1 cellular context compared by ENCODE assay signal in the genomic region with DNA sequence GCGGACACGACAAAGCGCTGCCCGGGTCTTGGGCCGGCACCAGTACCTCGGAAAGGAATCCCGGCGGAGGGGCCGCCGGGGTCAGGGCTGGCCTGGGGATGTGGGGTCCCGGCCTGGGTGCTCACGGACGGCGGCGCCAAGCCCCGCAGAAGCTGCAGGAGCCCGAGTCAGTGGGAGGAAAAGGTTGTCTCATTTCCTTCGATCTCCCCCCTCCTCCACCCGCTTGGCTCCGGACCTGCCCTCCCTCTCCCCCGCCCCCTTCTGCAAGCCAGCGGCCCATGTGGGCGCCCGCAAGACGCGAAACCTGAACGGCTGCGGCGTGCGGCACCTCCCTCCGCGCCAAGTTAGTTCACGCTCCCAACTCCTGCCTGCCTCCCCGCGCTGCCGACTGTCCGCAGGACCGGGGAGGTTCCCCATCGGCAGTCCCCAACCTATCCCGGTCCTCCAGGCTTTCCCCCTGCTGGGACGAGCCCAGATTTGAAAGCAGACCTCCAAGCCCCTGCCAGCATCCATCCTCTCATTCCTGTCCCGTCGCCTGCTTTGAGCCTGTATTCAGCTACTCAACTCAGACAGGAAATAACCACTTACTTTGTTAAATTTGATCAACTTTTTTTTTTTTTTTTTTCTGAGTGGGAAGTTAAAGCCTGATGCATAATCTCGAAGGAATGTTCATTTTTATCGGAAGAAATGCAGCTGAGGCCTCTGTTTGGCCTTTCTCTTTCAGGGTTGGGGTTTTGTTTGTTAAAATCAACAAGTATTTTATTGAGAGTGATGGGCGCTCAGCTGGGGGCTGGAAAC.
TF ChIP-seq lines count a peak whose summit lies in the region.

TSS of gene EVA1A (minus strand) at position 172 of the 798 bp plus-strand sequence. CDS start 42,799 bp downstream, outside the sequence.

TF ChIP-seq in IMR-90, 13 proteins besides CTCF, POLR2A, EP300 and RAD21 (continued from another document):
- TF ChIP-seq CHD1 (IDR thresholded peaks at IDR 0.05; ENCODE audit: low read depth, low read length), result no peak
- no peak for TF ChIP-seq RFX5 (IDR thresholded peaks at IDR 0.05; ENCODE audit: low read depth, low read length)
- peak; percentile 38; the same call in 1 of the 2 replicates for TF ChIP-seq BHLHE40 (IDR thresholded peaks at IDR 0.05; ENCODE audit: low read depth, low read length)
